Comparison of ENCODE assay signal across 5 cellular contexts in genomic region chr16:71356936-71357335, GRCh38. TPM values are rescaled to one million over a fixed set of nuclear protein-coding genes. Genes with fewer than 3 reads are reported as not detected.
"Had no signal": no experiment of that assay in that cellular context is flagged by ENCODE, and none has a peak within 500 bp of the region (broad histone marks: within the 10 kb centered on the region; RNA-seq: fewer than 3 reads in every experiment).

No MANE protein-coding gene starts in this region.

RNA-seq across cellular contexts. Expression of gene CALB2, which starts 1.6 kb away (rescaled TPM):
- total RNA-seq: dermis blood vessel endothelial cell, endothelial cell of umbilical vein, glomerular endothelial cell, left lobe of liver, liver had no signal
- polyA plus RNA-seq: endothelial cell of umbilical vein, liver had no signal
